9 cellular contexts compared by ENCODE assay signal in the genomic region with DNA sequence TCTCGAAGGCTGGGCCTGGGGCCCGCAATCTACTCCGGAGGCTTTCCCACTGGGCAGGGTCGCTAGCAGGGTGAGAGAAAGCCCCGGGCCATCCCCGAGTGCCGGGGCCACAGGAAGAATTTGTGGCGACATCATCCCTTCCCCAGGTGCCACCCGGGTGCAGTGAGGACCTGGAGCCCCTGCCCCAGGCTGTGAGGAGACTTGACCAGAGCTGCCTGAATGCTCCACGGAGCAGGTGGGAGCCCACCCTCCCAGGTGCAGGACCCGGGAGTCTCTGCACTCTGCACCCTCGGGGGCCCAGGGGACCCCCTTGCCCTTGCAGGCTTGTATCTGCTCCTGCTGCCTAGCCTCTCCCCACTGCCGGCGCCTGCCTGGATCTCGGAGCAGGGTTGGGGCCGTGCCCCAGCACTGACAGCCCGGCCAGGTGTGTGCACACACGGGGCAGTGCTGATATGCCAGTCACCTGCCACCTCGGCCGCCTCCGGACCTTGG.
DNase-seq lines count a peak whose midpoint lies in the region; ATAC-seq and TF ChIP-seq lines count a peak whose summit lies in the region.
"Had no signal": no experiment of that assay in that cellular context is flagged by ENCODE, and none has a peak within 500 bp of the region (broad histone marks: within the 10 kb centered on the region; RNA-seq: fewer than 3 reads in every experiment).

No MANE protein-coding gene starts in this region.

- ATAC-seq in GM21723 (IDR thresholded peaks at IDR 0.05; ENCODE audit: unreplicated experiment): peak; percentile 13
- no peak for ATAC-seq in PC-3
- ATAC-seq in stimulated activated memory B cell treated with anti-CD40 and anti-IgM and Interleukin-4, amounts not matched to agents 10 μg/mL and 1 μg/mL and 100 μg/mL, for 72 hours: peak; percentile 14
- ATAC-seq in GM18505 (IDR thresholded peaks at IDR 0.05; ENCODE audit: unreplicated experiment): no peak

- H3K27ac Mint-ChIP-seq in stimulated activated memory B cell treated with anti-CD40 and anti-IgM and Interleukin-4, amounts not matched to agents 10 μg/mL and 1 μg/mL and 100 μg/mL, for 72 hours: peak overlapping the region; percentile 69
- H3K27ac Mint-ChIP-seq in activated CD4-positive, alpha-beta T cell treated with anti-CD3 and anti-CD28 coated beads, Interleukin-2, amount 10 ng/mL, durations not matched to agents 24 days and 14 days: no peak overlapping the region

- no peaks in the 10 kb centered on the region for H3F3A ChIP-seq in PC-3 (ENCODE audit: low read length, unreplicated experiment)

- peaks cover 9% of the 10 kb centered on the region for H3K4me1 Mint-ChIP-seq in stimulated activated memory B cell treated with anti-CD40 and anti-IgM and Interleukin-4, amounts not matched to agents 10 μg/mL and 1 μg/mL and 100 μg/mL, for 72 hours
- peaks cover 3% of the 10 kb centered on the region for H3K4me1 Mint-ChIP-seq in activated CD4-positive, alpha-beta T cell treated with anti-CD3 and anti-CD28 coated beads, Interleukin-2, amount 10 ng/mL, durations not matched to agents 24 days and 14 days

- H3K79me2 ChIP-seq in PC-3 (ENCODE audit: low read length): no peaks in the 10 kb centered on the region

- H3K4me3 Mint-ChIP-seq in stimulated activated memory B cell treated with anti-CD40 and anti-IgM and Interleukin-4, amounts not matched to agents 10 μg/mL and 1 μg/mL and 100 μg/mL, for 72 hours: peak overlapping the region; percentile 76
- H3K4me3 Mint-ChIP-seq in activated CD4-positive, alpha-beta T cell treated with anti-CD3 and anti-CD28 coated beads, Interleukin-2, amount 10 ng/mL, durations not matched to agents 24 days and 14 days: no peak overlapping the region

- no peak for TF ChIP-seq POLR2A in GM18505 (IDR thresholded peaks at IDR 0.05; ENCODE audit: borderline replicate concordance, extremely low read depth, insufficient read depth, insufficient read length)

- peak overlapping the region; percentile 88 for H3K4me2 ChIP-seq in PC-3 (ENCODE audit: low read length)

- peaks cover 35% of the 10 kb centered on the region for H3K27me3 Mint-ChIP-seq in stimulated activated memory B cell treated with anti-CD40 and anti-IgM and Interleukin-4, amounts not matched to agents 10 μg/mL and 1 μg/mL and 100 μg/mL, for 72 hours
- peaks cover 60% of the 10 kb centered on the region for H3K27me3 Mint-ChIP-seq in activated CD4-positive, alpha-beta T cell treated with anti-CD3 and anti-CD28 coated beads, Interleukin-2, amount 10 ng/mL, durations not matched to agents 24 days and 14 days

- peak overlapping the region; percentile 78 for H3K4me3 ChIP-seq in PC-3 (ENCODE audit: low read length)
- H3K4me3 ChIP-seq in fibroblast of villous mesenchyme (ENCODE audit: low read depth, low read length): peak overlapping the region; percentile 65

- H3K9me2 ChIP-seq in PC-3 (replicated peaks; ENCODE audit: low read length): no peaks in the 10 kb centered on the region

- POLR2A ChIA-PET in PC-3 (lab: Charles Lee; ENCODE audit: unreplicated experiment): no interaction called here

- peaks cover 2% of the 10 kb centered on the region for H3K9me3 Mint-ChIP-seq in stimulated activated memory B cell treated with anti-CD40 and anti-IgM and Interleukin-4, amounts not matched to agents 10 μg/mL and 1 μg/mL and 100 μg/mL, for 72 hours
- H3K9me3 Mint-ChIP-seq in activated CD4-positive, alpha-beta T cell treated with anti-CD3 and anti-CD28 coated beads, Interleukin-2, amount 10 ng/mL, durations not matched to agents 24 days and 14 days: peaks cover 7% of the 10 kb centered on the region

- DNase-seq in PC-3: no peak
- DNase-seq in fibroblast of villous mesenchyme (ENCODE audit: low read depth): no peak
- no peak for DNase-seq in activated CD4-positive, alpha-beta T cell treated with anti-CD3 and anti-CD28 coated beads, Interleukin-2, amount 10 ng/mL, durations not matched to agents 24 days and 14 days
- DNase-seq in COLO829 (ENCODE audit: low spot score): no peak
- no peak for DNase-seq in GM03348 (ENCODE audit: low spot score)
- DNase-seq: foreskin melanocyte had no signal

- H3K36me3 ChIP-seq in PC-3 (ENCODE audit: low read depth, low read length): no peaks in the 10 kb centered on the region

- H3K9me3 ChIP-seq in PC-3 (ENCODE audit: low read length): no peaks in the 10 kb centered on the region

- CTCF ChIA-PET in PC-3 (lab: Charles Lee): interaction anchor here (0.6 kb wide), 1 partner anchor 59 kb away, joined by 3 read pairs; no protein-coding TSS in a partner anchor

- H4K20me1 ChIP-seq in PC-3 (ENCODE audit: low read length): no peaks in the 10 kb centered on the region

- H2AFZ ChIP-seq in PC-3 (ENCODE audit: low read length): peak overlapping the region; percentile 92

- no TSS peak for BruUV-seq in PC-3 (replicated peaks; lab: Mats Ljungman, UMichigan)

- TF ChIP-seq CTCF in PC-3 (conservative IDR thresholded peaks at IDR 0.05; ENCODE audit: low read depth, low read length): no peak
- TF ChIP-seq CTCF in fibroblast of villous mesenchyme (IDR thresholded peaks at IDR 0.05; ENCODE audit: insufficient read depth, low read depth, low read length): no peak

- H3K9ac ChIP-seq in PC-3 (ENCODE audit: low read length): peak overlapping the region; percentile 33

- no peaks in the 10 kb centered on the region for H3K27me3 ChIP-seq in PC-3 (ENCODE audit: low read length)

- no peaks in the 10 kb centered on the region for H3K36me3 Mint-ChIP-seq in stimulated activated memory B cell treated with anti-CD40 and anti-IgM and Interleukin-4, amounts not matched to agents 10 μg/mL and 1 μg/mL and 100 μg/mL, for 72 hours
- H3K36me3 Mint-ChIP-seq in activated CD4-positive, alpha-beta T cell treated with anti-CD3 and anti-CD28 coated beads, Interleukin-2, amount 10 ng/mL, durations not matched to agents 24 days and 14 days (ENCODE audit: low read depth): no peaks in the 10 kb centered on the region

- H3K4me1 ChIP-seq in PC-3 (ENCODE audit: insufficient read depth, low read length): peaks cover 21% of the 10 kb centered on the region

- H3K27ac ChIP-seq in PC-3 (ENCODE audit: low read length): no peak overlapping the region

- intact Hi-C loops in PC-3 (cut with micrococcal nuclease): loop anchor here (5.0 to 10.0 kb wide), 2 partner anchors 203 to 400 kb away; no protein-coding TSS in a partner anchor
- intact Hi-C loops in activated CD4-positive, alpha-beta T cell treated with anti-CD3 and anti-CD28 coated beads, Interleukin-2, amount 10 ng/mL, durations not matched to agents 24 days and 14 days (cut with micrococcal nuclease): no loop called here

Comparison
In these comparisons a context has a peak if more than half of its experiments do, and no peak if none do; other contexts are left out.
1. ATAC-seq: peak in GM21723 (single experiment) and stimulated activated memory B cell treated with anti-CD40 and anti-IgM and Interleukin-4, amounts not matched to agents 10 μg/mL and 1 μg/mL and 100 μg/mL, for 72 hours (single experiment); none in PC-3 (single experiment) and GM18505 (single experiment).